19 cellular contexts compared by ENCODE assay signal in the genomic region with DNA sequence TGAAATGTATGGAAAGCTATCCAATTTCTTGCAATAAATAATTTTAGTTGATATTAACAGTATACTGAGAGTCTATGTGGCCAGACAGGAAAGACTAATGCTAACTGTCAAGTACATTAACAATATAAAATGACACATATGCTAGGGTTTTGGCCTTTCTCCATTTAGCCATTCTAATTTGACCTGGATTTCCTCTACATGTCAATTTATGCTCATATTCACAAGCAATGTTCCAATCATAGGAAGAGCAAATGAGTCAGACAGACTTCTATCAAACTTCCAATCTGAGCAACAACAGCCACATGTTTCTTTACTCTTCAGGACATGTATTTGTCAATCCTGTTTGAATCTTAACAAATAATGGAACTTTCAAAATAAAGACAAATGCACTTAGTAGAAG. TPM values are rescaled to one million over a fixed set of nuclear protein-coding genes. Genes with fewer than 3 reads are reported as not detected.
"Had no signal": no experiment of that assay in that cellular context is flagged by ENCODE, and none has a peak within 500 bp of the region (broad histone marks: within the 10 kb centered on the region; RNA-seq: fewer than 3 reads in every experiment).

No MANE protein-coding gene starts in this region.

- H3K36me3 ChIP-seq: brain microvascular endothelial cell, esophagus muscularis mucosa, thyroid gland had no signal

- H3K9ac ChIP-seq: parathyroid adenoma had no signal

- H3K4me3 ChIP-seq: esophagus muscularis mucosa, lung, thyroid gland had no signal

- H3K27ac ChIP-seq: brain microvascular endothelial cell, esophagus muscularis mucosa, parathyroid adenoma, thyroid gland had no signal

- H2AFZ ChIP-seq: parathyroid adenoma had no signal

- DNase-seq: activated CD4-positive, alpha-beta T cell treated with anti-CD3 and anti-CD28 coated beads for 4 hours; activated CD8-positive, alpha-beta T cell treated with anti-CD3 and anti-CD28 coated beads for 36 hours; activated effector memory CD4-positive, alpha-beta T cell treated with Interleukin-2 at 50 U/mL for 16 hours; activated T-cell treated with anti-CD3 and anti-CD28 coated beads, Interleukin-2, amount 50 U/mL, for 4 hours; brain microvascular endothelial cell; head of caudate nucleus; immature natural killer cell; naive B cell; SW 1271; thyroid gland had no signal

- FAIRE-seq: frontal cortex, TTC549 had no signal

- H3K4me1 ChIP-seq: esophagus muscularis mucosa, parathyroid adenoma, thyroid gland had no signal

- H3K9me3 ChIP-seq: esophagus muscularis mucosa, thyroid gland had no signal

- H3K27me3 ChIP-seq: brain microvascular endothelial cell, esophagus muscularis mucosa, thyroid gland had no signal

- ATAC-seq: activated CD8-positive, alpha-beta T cell treated with anti-CD3 and anti-CD28 coated beads for 36 hours; activated naive CD4-positive, alpha-beta T cell treated with anti-CD3 and anti-CD28 coated beads, Interleukin-2, amount 50 U/mL, for 72 hours; activated T-cell treated with anti-CD3 and anti-CD28 coated beads, Interleukin-2, amount 50 U/mL, for 4 hours; stimulated activated memory B cell treated with anti-CD40 and anti-IgM and Interleukin-4, amounts not matched to agents 10 μg/mL and 1 μg/mL and 100 μg/mL, for 72 hours; WTC11 had no signal

- H3K79me2 ChIP-seq: parathyroid adenoma had no signal

RNA-seq across cellular contexts. Expression of a gene that starts 53.6 kb away (rescaled TPM):
- total RNA-seq: activated T-cell treated with anti-CD3 and anti-CD28 coated beads, Interleukin-2, amount 50 U/mL, for 4 hours; T-helper 2 cell treated with Interferon-gamma antibody and Interleukin-4, amounts not matched to agents 100 ng/mL and 5 ng/mL, for 36 hours had no signal
- polyA plus RNA-seq: immature natural killer cell had no signal
